28 cellular contexts compared by ENCODE assay signal in genomic region chr10:30849636-30850035, GRCh38.
"Had no signal": no experiment of that assay in that cellular context is flagged by ENCODE, and none has a peak within 500 bp of the region (broad histone marks: within the 10 kb centered on the region; RNA-seq: fewer than 3 reads in every experiment).

No MANE protein-coding gene starts in this region.

- H3K36me3 ChIP-seq: neural progenitor cell, right lobe of liver had no signal

- ATAC-seq: left colon; left lung; lower lobe of right lung; natural killer cell; right lobe of liver; stimulated activated memory B cell treated with anti-CD40 and anti-IgM and Interleukin-4, amounts not matched to agents 10 μg/mL and 1 μg/mL and 100 μg/mL, for 72 hours; stimulated activated naive CD8-positive, alpha-beta T cell treated with anti-CD3 and anti-CD28 coated beads, Interleukin-15, amount 100 ng/mL, for 72 hours; upper lobe of right lung had no signal

- H3K9ac ChIP-seq: neural progenitor cell, parathyroid adenoma had no signal

- H3K27ac ChIP-seq: left lung, lower lobe of right lung, neural progenitor cell, neutrophil, parathyroid adenoma, right atrium auricular region, right lobe of liver, tibial artery, upper lobe of right lung had no signal

- H3K9me3 ChIP-seq: left lung, lower lobe of right lung, neutrophil, right atrium auricular region, right lobe of liver, tibial artery, upper lobe of right lung had no signal

- H3K4me1 ChIP-seq: lower lobe of right lung, right atrium auricular region, right lobe of liver, tibial artery, upper lobe of right lung had no signal

- H3K27me3 ChIP-seq: left lung, neural progenitor cell, neutrophil, right atrium auricular region, right lobe of liver, tibial artery, upper lobe of right lung had no signal

- H3K4me3 ChIP-seq: left lung, lower lobe of right lung, neural progenitor cell, right atrium auricular region, right lobe of liver, smooth muscle cell, tibial artery, upper lobe of right lung had no signal

- DNase-seq: hypothalamus; immature natural killer cell; kidney; left colon; left lung; lower lobe of right lung; mesendoderm; naive B cell; natural killer cell; nephron progenitor cell; occipital lobe; right lobe of liver; stimulated activated CD4-positive, alpha-beta T cell treated with anti-CD3 and anti-CD28 coated beads, Interleukin-1b, Interleukin-23, amount 100 ng/mL, for 48 hours; stimulated activated CD4-positive, alpha-beta T cell treated with anti-CD3 and anti-CD28 coated beads, Interleukin-2, amount 100 ng/mL, for 48 hours; stimulated activated CD4-positive, alpha-beta T cell treated with anti-CD3 and anti-CD28 coated beads, Interleukin-4, amount 100 ng/mL, for 4 hours; stimulated activated CD8-positive, alpha-beta memory T cell treated with anti-CD3 and anti-CD28 coated beads, Interleukin-4, amount 100 ng/mL, for 48 hours; stimulated activated naive CD4-positive, alpha-beta T cell treated with Interleukin-2 at 50 U/mL for 16 hours; stimulated activated naive CD8-positive, alpha-beta T cell treated with anti-CD3 and anti-CD28 coated beads, Interleukin-15, amount 100 ng/mL, for 72 hours; substantia nigra; tibial artery; trophoblast cell; upper lobe of right lung had no signal
